In the genomic region with DNA sequence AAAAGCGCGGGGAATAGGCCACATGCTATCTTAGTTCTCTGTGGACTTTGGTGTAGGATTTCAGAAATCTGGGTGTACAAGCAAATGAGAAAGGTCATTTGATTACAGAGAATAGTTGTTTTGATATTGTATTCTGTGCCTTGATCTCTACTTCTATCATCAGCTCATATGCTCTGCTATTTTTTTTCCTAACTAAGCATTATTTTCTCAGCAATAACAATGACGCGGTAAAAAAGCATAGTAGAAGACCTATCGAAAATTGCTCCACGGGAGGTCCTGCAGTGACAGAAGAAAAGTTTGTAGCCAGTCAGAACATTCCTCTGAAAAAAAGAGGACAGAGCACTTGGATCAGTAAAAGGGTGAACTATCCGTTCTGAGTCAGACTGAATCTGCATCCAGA, we compare ENCODE assay signal across 25 cellular contexts. TPM values are rescaled to one million over a fixed set of nuclear protein-coding genes. Genes with fewer than 3 reads are reported as not detected.
DNase-seq lines count a peak whose midpoint lies in the region; ATAC-seq, FAIRE-seq and TF ChIP-seq lines count a peak whose summit lies in the region.
"Had no signal": no experiment of that assay in that cellular context is flagged by ENCODE, and none has a peak within 500 bp of the region (broad histone marks: within the 10 kb centered on the region; RNA-seq: fewer than 3 reads in every experiment).

No MANE protein-coding gene starts in this region.

- TF ChIP-seq CTCF in Loucy (conservative IDR thresholded peaks at IDR 0.05; ENCODE audit: low read length) (no peak), fibroblast of mammary gland (conservative IDR thresholded peaks at IDR 0.05; ENCODE audit: control insufficient read depth, insufficient read depth, low read depth, low read length) (no peak), smooth muscle cell (IDR thresholded peaks at IDR 0.05; ENCODE audit: borderline replicate concordance, insufficient read depth, poor library complexity, severe bottlenecking) (no peak), D721Med (IDR thresholded peaks at IDR 0.05; ENCODE audit: insufficient read depth, missing control alignments) (no peak)

- H4K20me1 ChIP-seq in Loucy (ENCODE audit: insufficient read depth, low read length, poor library complexity, severe bottlenecking) (peaks cover 11% of the 10 kb centered on the region), smooth muscle cell (ENCODE audit: low read depth) (no peaks in the 10 kb centered on the region)

- H3K4me2 ChIP-seq in Loucy (ENCODE audit: low read depth, low read length, poor library complexity, severe bottlenecking) (peak overlapping the region; percentile 23), smooth muscle cell (peak overlapping the region; percentile 93)

- H3K27me3 Mint-ChIP-seq in T-helper 1 cell treated with Interleukin-12 subunit alpha and Interleukin-12 subunit beta and Interleukin-4 antibody, amounts not matched to agents 30 μg/mL and 1 μg/mL, for 36 hours (ENCODE audit: low read depth): peaks cover 35% of the 10 kb centered on the region

- H3K9me3 Mint-ChIP-seq in T-helper 1 cell treated with Interleukin-12 subunit alpha and Interleukin-12 subunit beta and Interleukin-4 antibody, amounts not matched to agents 30 μg/mL and 1 μg/mL, for 36 hours: no peaks in the 10 kb centered on the region
- H3K9me3 Mint-ChIP-seq: activated CD4-positive, alpha-beta memory T cell treated with anti-CD3 and anti-CD28 coated beads for 36 hours; endodermal cell had no signal

- no peak overlapping the region for H2AFZ ChIP-seq in Loucy (ENCODE audit: low read length)
- H2AFZ ChIP-seq in smooth muscle cell (ENCODE audit: low read depth): no peak overlapping the region

- DNase-seq in T-helper 1 cell (no peak), fibroblast of mammary gland (ENCODE audit: low read depth) (peak; percentile 7), smooth muscle cell (lab: John Stamatoyannopoulos, UW; ENCODE audit: unreplicated experiment) (no peak), D721Med (ENCODE audit: insufficient read length, low spot score) (no peak), AG08396 (ENCODE audit: low spot score) (no peak)
- DNase-seq: 8988T; activated CD4-positive, alpha-beta memory T cell treated with anti-CD3 and anti-CD28 coated beads for 36 hours; amniotic stem cell; BE2C; endodermal cell; heart left ventricle; left colon; NCI-H1105 treated with DMSO at 0.1 percent for 48 hours; NCI-H2081 treated with DMSO at 0.1 percent for 48 hours; psoas muscle; SHP77 treated with DMSO at 0.1 percent for 48 hours; stimulated activated CD4-positive, alpha-beta T cell treated with anti-CD3 and anti-CD28 coated beads, Interleukin-2, amount 100 ng/mL, for 48 hours; stimulated activated naive CD4-positive, alpha-beta T cell treated with Interleukin-2 at 50 U/mL for 16 hours; T-helper 2 cell; transverse colon had no signal

- no peak overlapping the region for H3K27ac Mint-ChIP-seq in T-helper 1 cell treated with Interleukin-12 subunit alpha and Interleukin-12 subunit beta and Interleukin-4 antibody, amounts not matched to agents 30 μg/mL and 1 μg/mL, for 36 hours
- H3K27ac Mint-ChIP-seq: activated CD4-positive, alpha-beta memory T cell treated with anti-CD3 and anti-CD28 coated beads for 36 hours; endodermal cell had no signal

- no peaks in the 10 kb centered on the region for H3K27me3 ChIP-seq in Loucy (ENCODE audit: insufficient read depth, low read length, poor library complexity, severe bottlenecking)
- no peaks in the 10 kb centered on the region for H3K27me3 ChIP-seq in smooth muscle cell (ENCODE audit: low read depth)
- H3K27me3 ChIP-seq: BE2C, transverse colon had no signal

- peaks cover 26% of the 10 kb centered on the region for H3K4me1 ChIP-seq in Loucy (ENCODE audit: insufficient read depth, low read length, poor library complexity, severe bottlenecking)
- peaks cover 24% of the 10 kb centered on the region for H3K4me1 ChIP-seq in smooth muscle cell (ENCODE audit: low read depth)
- H3K4me1 ChIP-seq: BE2C had no signal

- 78% methylated on average over 7 of the region's 7 CpGs for WGBS in smooth muscle cell (ENCODE audit: low lambda C conversion rate)

- ATAC-seq in GM21529 (IDR thresholded peaks at IDR 0.05; ENCODE audit: unreplicated experiment): no peak
- ATAC-seq: heart left ventricle, left colon, psoas muscle had no signal

- no peaks in the 10 kb centered on the region for H3F3A ChIP-seq in Loucy (ENCODE audit: low read depth)
- peaks cover 5% of the 10 kb centered on the region for H3F3A ChIP-seq in smooth muscle cell (ENCODE audit: low read depth)

- H3K79me2 ChIP-seq in Loucy (ENCODE audit: insufficient read depth, low read length) (peaks cover 24% of the 10 kb centered on the region), smooth muscle cell (ENCODE audit: low read depth) (peaks cover 16% of the 10 kb centered on the region)

- H3K4me3 ChIP-seq in Loucy (ENCODE audit: low read length, poor library complexity, severe bottlenecking): no peak overlapping the region
- H3K4me3 ChIP-seq in fibroblast of mammary gland (ENCODE audit: control insufficient read depth, low read depth, low read length): no peak overlapping the region
- no peak overlapping the region for H3K4me3 ChIP-seq in smooth muscle cell

- H3K4me3 Mint-ChIP-seq in T-helper 1 cell treated with Interleukin-12 subunit alpha and Interleukin-12 subunit beta and Interleukin-4 antibody, amounts not matched to agents 30 μg/mL and 1 μg/mL, for 36 hours: peak overlapping the region; percentile 5
- H3K4me3 Mint-ChIP-seq: activated CD4-positive, alpha-beta memory T cell treated with anti-CD3 and anti-CD28 coated beads for 36 hours; endodermal cell had no signal

- FAIRE-seq in D721Med (lab: Jason Lieb, UNC): no peak
- FAIRE-seq: H54 had no signal

- peaks cover 8% of the 10 kb centered on the region for H3K4me1 Mint-ChIP-seq in T-helper 1 cell treated with Interleukin-12 subunit alpha and Interleukin-12 subunit beta and Interleukin-4 antibody, amounts not matched to agents 30 μg/mL and 1 μg/mL, for 36 hours (ENCODE audit: low read depth)

- no peak overlapping the region for H3K27ac ChIP-seq in smooth muscle cell (ENCODE audit: low read depth)
- H3K27ac ChIP-seq: coronary artery had no signal

- no peaks in the 10 kb centered on the region for H3K9me3 ChIP-seq in Loucy (ENCODE audit: insufficient read depth, low read depth, low read length)
- no peaks in the 10 kb centered on the region for H3K9me3 ChIP-seq in smooth muscle cell (replicated peaks; ENCODE audit: low read depth)
- H3K9me3 ChIP-seq: BE2C, heart left ventricle, psoas muscle, transverse colon had no signal

- H3K9ac ChIP-seq in Loucy (ENCODE audit: low read depth, low read length, poor library complexity, severe bottlenecking): no peak overlapping the region
- H3K9ac ChIP-seq in smooth muscle cell (ENCODE audit: low read depth): no peak overlapping the region

- H3K9me2 ChIP-seq in Loucy (replicated peaks; ENCODE audit: low read depth, low read length): no peaks in the 10 kb centered on the region

- no peaks in the 10 kb centered on the region for H3K36me3 ChIP-seq in Loucy (ENCODE audit: insufficient read depth, low read length)
- no peaks in the 10 kb centered on the region for H3K36me3 ChIP-seq in smooth muscle cell (ENCODE audit: low read depth)
- H3K36me3 ChIP-seq: BE2C, heart left ventricle, transverse colon had no signal

- no peaks in the 10 kb centered on the region for H3K36me3 Mint-ChIP-seq in T-helper 1 cell treated with Interleukin-12 subunit alpha and Interleukin-12 subunit beta and Interleukin-4 antibody, amounts not matched to agents 30 μg/mL and 1 μg/mL, for 36 hours (ENCODE audit: low read depth)
- H3K36me3 Mint-ChIP-seq: activated CD4-positive, alpha-beta memory T cell treated with anti-CD3 and anti-CD28 coated beads for 36 hours had no signal

RNA-seq across cellular contexts. Expression of gene SETBP1, which starts 2.8 kb away (rescaled TPM):
- total RNA-seq in smooth muscle cell: 17.7 and 19.2 TPM in 2 replicates
- polyA plus RNA-seq in smooth muscle cell: 4.7 and 6.1 TPM in 2 replicates
